Comparison of ENCODE assay signal across 1 cellular context in genomic region chr5:91383027-91383955, GRCh38.
TF ChIP-seq lines count a peak whose summit lies in the region.

A gene with protein sequence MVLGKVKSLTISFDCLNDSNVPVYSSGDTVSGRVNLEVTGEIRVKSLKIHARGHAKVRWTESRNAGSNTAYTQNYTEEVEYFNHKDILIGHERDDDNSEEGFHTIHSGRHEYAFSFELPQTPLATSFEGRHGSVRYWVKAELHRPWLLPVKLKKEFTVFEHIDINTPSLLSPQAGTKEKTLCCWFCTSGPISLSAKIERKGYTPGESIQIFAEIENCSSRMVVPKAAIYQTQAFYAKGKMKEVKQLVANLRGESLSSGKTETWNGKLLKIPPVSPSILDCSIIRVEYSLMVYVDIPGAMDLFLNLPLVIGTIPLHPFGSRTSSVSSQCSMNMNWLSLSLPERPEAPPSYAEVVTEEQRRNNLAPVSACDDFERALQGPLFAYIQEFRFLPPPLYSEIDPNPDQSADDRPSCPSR (minus strand): TSS chr5:91383317. CDS start chr5:91383092, 225 bp downstream.

TF ChIP-seq in K562, 482 proteins besides CTCF, POLR2A, EP300 and RAD21 (continued from another document and continues in another):
- TF ChIP-seq, protein P1, sequence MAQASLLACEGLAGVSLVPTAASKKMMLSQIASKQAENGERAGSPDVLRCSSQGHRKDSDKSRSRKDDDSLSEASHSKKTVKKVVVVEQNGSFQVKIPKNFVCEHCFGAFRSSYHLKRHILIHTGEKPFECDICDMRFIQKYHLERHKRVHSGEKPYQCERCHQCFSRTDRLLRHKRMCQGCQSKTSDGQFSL (CRISPR knock-in tag; IDR thresholded peaks at IDR 0.05), result no peak
- TF ChIP-seq, protein P1 (tag; IDR thresholded peaks at IDR 0.05), result no peak; a peak in 1 of 4 replicates
- TF ChIP-seq ELF4 (CRISPR knock-in tag; IDR thresholded peaks at IDR 0.05), result peak; percentile 49; the same call in 1 of the 2 replicates
- no peak for TF ChIP-seq CHD4 (IDR thresholded peaks at IDR 0.05; ENCODE audit: insufficient read depth, insufficient replicate concordance, low read depth, low read length, poor library complexity, severe bottlenecking)
- 0 out of 2 replicates have a peak, but pooled peaks have one; percentile 14 for TF ChIP-seq MEF2A (IDR thresholded peaks at IDR 0.05; ENCODE audit: control insufficient read depth, low read depth, low read length)
- no peak for TF ChIP-seq PRMT5 (CRISPR knock-in tag; IDR thresholded peaks at IDR 0.05)
- peak; percentile 72 for TF ChIP-seq BRD9 (IDR thresholded peaks at IDR 0.05; ENCODE audit: low read depth, partially characterized antibody)
- TF ChIP-seq MXI1 (IDR thresholded peaks at IDR 0.05; ENCODE audit: low read depth, low read length), result no peak
- TF ChIP-seq, protein P2, sequence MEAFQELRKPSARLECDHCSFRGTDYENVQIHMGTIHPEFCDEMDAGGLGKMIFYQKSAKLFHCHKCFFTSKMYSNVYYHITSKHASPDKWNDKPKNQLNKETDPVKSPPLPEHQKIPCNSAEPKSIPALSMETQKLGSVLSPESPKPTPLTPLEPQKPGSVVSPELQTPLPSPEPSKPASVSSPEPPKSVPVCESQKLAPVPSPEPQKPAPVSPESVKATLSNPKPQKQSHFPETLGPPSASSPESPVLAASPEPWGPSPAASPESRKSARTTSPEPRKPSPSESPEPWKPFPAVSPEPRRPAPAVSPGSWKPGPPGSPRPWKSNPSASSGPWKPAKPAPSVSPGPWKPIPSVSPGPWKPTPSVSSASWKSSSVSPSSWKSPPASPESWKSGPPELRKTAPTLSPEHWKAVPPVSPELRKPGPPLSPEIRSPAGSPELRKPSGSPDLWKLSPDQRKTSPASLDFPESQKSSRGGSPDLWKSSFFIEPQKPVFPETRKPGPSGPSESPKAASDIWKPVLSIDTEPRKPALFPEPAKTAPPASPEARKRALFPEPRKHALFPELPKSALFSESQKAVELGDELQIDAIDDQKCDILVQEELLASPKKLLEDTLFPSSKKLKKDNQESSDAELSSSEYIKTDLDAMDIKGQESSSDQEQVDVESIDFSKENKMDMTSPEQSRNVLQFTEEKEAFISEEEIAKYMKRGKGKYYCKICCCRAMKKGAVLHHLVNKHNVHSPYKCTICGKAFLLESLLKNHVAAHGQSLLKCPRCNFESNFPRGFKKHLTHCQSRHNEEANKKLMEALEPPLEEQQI (IDR thresholded peaks at IDR 0.05), result peak; percentile 39; the same call in 1 of the 2 replicates
- TF ChIP-seq HNRNPK (IDR thresholded peaks at IDR 0.05; ENCODE audit: low read depth, low read length, poor library complexity, severe bottlenecking), result no peak
- no peak for TF ChIP-seq ASH1L (IDR thresholded peaks at IDR 0.05; ENCODE audit: borderline replicate concordance, low read depth, partially characterized antibody)
- TF ChIP-seq JUNB (CRISPR knock-in tag; conservative IDR thresholded peaks at IDR 0.05), result 0 out of 2 replicates have a peak, but pooled peaks have one; percentile 50
- TF ChIP-seq, protein P3, sequence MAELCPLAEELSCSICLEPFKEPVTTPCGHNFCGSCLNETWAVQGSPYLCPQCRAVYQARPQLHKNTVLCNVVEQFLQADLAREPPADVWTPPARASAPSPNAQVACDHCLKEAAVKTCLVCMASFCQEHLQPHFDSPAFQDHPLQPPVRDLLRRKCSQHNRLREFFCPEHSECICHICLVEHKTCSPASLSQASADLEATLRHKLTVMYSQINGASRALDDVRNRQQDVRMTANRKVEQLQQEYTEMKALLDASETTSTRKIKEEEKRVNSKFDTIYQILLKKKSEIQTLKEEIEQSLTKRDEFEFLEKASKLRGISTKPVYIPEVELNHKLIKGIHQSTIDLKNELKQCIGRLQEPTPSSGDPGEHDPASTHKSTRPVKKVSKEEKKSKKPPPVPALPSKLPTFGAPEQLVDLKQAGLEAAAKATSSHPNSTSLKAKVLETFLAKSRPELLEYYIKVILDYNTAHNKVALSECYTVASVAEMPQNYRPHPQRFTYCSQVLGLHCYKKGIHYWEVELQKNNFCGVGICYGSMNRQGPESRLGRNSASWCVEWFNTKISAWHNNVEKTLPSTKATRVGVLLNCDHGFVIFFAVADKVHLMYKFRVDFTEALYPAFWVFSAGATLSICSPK (IDR thresholded peaks at IDR 0.05; ENCODE audit: borderline replicate concordance), result 0 out of 2 replicates have a peak, but pooled peaks have one; percentile 22
- TF ChIP-seq ZNF561 (CRISPR knock-in tag; conservative IDR thresholded peaks at IDR 0.05), result no peak
- TF ChIP-seq HEY1 (CRISPR knock-in tag; IDR thresholded peaks at IDR 0.05; ENCODE audit: borderline replicate concordance), result peak; percentile 68; the same call in 1 of the 2 replicates
- TF ChIP-seq, protein P4, sequence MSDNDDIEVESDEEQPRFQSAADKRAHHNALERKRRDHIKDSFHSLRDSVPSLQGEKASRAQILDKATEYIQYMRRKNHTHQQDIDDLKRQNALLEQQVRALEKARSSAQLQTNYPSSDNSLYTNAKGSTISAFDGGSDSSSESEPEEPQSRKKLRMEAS (CRISPR knock-in tag; IDR thresholded peaks at IDR 0.05), result peak; percentile 62
- peak in 1 of 2 experiments; percentile 35; a peak in 3 of 4 replicates for TF ChIP-seq FOXK2 (conservative IDR thresholded peaks at IDR 0.05 in 1 of 2, IDR thresholded peaks at IDR 0.05 in 1 of 2; ENCODE audit: low read depth in 2 of 2)
- no peak for TF ChIP-seq ZNF785 (CRISPR knock-in tag; IDR thresholded peaks at IDR 0.05)
- TF ChIP-seq, protein P5, sequence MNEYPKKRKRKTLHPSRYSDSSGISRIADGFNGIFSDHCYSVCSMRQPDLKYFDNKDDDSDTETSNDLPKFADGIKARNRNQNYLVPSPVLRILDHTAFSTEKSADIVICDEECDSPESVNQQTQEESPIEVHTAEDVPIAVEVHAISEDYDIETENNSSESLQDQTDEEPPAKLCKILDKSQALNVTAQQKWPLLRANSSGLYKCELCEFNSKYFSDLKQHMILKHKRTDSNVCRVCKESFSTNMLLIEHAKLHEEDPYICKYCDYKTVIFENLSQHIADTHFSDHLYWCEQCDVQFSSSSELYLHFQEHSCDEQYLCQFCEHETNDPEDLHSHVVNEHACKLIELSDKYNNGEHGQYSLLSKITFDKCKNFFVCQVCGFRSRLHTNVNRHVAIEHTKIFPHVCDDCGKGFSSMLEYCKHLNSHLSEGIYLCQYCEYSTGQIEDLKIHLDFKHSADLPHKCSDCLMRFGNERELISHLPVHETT (CRISPR knock-in tag; conservative IDR thresholded peaks at IDR 0.05 in 1 of 2, IDR thresholded peaks at IDR 0.05 in 1 of 2), result peak in 1 of 2 experiments; percentile 94; a peak in 2 of 4 replicates
- TF ChIP-seq KHSRP (IDR thresholded peaks at IDR 0.05), result no peak
- peak; percentile 79 for TF ChIP-seq EP400 (IDR thresholded peaks at IDR 0.05)
- TF ChIP-seq SRSF1 (IDR thresholded peaks at IDR 0.05; ENCODE audit: low read depth, low read length), result no peak
- TF ChIP-seq ZNF277 (CRISPR knock-in tag; IDR thresholded peaks at IDR 0.05; ENCODE audit: borderline replicate concordance), result no peak
- no peak for TF ChIP-seq ADNP (tag; IDR thresholded peaks at IDR 0.05)
- 0 out of 4 replicates have a peak, but pooled peaks of 1 of the 2 experiments have one; percentile 13 for TF ChIP-seq TRIM24 (IDR thresholded peaks at IDR 0.05)
- TF ChIP-seq HNRNPUL1 (IDR thresholded peaks at IDR 0.05; ENCODE audit: low read length), result no peak
- TF ChIP-seq, protein P6, sequence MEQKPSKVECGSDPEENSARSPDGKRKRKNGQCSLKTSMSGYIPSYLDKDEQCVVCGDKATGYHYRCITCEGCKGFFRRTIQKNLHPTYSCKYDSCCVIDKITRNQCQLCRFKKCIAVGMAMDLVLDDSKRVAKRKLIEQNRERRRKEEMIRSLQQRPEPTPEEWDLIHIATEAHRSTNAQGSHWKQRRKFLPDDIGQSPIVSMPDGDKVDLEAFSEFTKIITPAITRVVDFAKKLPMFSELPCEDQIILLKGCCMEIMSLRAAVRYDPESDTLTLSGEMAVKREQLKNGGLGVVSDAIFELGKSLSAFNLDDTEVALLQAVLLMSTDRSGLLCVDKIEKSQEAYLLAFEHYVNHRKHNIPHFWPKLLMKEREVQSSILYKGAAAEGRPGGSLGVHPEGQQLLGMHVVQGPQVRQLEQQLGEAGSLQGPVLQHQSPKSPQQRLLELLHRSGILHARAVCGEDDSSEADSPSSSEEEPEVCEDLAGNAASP (IDR thresholded peaks at IDR 0.05), result no peak
- no peak for TF ChIP-seq SMARCB1 (IDR thresholded peaks at IDR 0.05; ENCODE audit: insufficient read length, low read depth)
- TF ChIP-seq ZNF347 (CRISPR knock-in tag; IDR thresholded peaks at IDR 0.05; ENCODE audit: low read depth), result no peak
- no peak for TF ChIP-seq NELFE (IDR thresholded peaks at IDR 0.05; ENCODE audit: insufficient read depth, insufficient read length)
- TF ChIP-seq ZNF3 (CRISPR knock-in tag; IDR thresholded peaks at IDR 0.05), result no peak
- TF ChIP-seq ZNF232 (CRISPR knock-in tag; IDR thresholded peaks at IDR 0.05), result 0 out of 2 replicates have a peak, but pooled peaks have one; percentile 10
- TF ChIP-seq, protein P7, sequence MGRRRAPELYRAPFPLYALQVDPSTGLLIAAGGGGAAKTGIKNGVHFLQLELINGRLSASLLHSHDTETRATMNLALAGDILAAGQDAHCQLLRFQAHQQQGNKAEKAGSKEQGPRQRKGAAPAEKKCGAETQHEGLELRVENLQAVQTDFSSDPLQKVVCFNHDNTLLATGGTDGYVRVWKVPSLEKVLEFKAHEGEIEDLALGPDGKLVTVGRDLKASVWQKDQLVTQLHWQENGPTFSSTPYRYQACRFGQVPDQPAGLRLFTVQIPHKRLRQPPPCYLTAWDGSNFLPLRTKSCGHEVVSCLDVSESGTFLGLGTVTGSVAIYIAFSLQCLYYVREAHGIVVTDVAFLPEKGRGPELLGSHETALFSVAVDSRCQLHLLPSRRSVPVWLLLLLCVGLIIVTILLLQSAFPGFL (CRISPR knock-in tag; IDR thresholded peaks at IDR 0.05), result no peak
- TF ChIP-seq PTTG1 (tag; IDR thresholded peaks at IDR 0.05; ENCODE audit: low read depth), result no peak
- TF ChIP-seq ZNF589 (CRISPR knock-in tag; IDR thresholded peaks at IDR 0.05; ENCODE audit: low read depth), result peak; percentile 52; the same call in 1 of the 2 replicates
- TF ChIP-seq, protein P8, sequence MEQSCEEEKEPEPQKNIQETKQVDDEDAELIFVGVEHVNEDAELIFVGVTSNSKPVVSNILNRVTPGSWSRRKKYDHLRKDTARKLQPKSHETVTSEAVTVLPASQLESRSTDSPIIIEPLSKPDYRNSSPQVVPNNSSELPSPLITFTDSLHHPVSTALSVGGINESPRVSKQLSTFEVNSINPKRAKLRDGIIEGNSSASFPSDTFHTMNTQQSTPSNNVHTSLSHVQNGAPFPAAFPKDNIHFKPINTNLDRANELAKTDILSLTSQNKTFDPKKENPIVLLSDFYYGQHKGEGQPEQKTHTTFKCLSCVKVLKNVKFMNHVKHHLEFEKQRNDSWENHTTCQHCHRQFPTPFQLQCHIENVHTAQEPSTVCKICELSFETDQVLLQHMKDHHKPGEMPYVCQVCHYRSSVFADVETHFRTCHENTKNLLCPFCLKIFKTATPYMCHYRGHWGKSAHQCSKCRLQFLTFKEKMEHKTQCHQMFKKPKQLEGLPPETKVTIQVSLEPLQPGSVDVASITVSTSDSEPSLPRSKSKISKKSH (CRISPR knock-in tag; IDR thresholded peaks at IDR 0.05), result no peak
- TF ChIP-seq CHD1 (IDR thresholded peaks at IDR 0.05; ENCODE audit: low read length), result no peak
- TF ChIP-seq, protein P9, sequence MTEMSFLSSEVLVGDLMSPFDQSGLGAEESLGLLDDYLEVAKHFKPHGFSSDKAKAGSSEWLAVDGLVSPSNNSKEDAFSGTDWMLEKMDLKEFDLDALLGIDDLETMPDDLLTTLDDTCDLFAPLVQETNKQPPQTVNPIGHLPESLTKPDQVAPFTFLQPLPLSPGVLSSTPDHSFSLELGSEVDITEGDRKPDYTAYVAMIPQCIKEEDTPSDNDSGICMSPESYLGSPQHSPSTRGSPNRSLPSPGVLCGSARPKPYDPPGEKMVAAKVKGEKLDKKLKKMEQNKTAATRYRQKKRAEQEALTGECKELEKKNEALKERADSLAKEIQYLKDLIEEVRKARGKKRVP (CRISPR knock-in tag; IDR thresholded peaks at IDR 0.05), result 0 out of 2 replicates have a peak, but pooled peaks have one; percentile 9
- TF ChIP-seq, protein P10, sequence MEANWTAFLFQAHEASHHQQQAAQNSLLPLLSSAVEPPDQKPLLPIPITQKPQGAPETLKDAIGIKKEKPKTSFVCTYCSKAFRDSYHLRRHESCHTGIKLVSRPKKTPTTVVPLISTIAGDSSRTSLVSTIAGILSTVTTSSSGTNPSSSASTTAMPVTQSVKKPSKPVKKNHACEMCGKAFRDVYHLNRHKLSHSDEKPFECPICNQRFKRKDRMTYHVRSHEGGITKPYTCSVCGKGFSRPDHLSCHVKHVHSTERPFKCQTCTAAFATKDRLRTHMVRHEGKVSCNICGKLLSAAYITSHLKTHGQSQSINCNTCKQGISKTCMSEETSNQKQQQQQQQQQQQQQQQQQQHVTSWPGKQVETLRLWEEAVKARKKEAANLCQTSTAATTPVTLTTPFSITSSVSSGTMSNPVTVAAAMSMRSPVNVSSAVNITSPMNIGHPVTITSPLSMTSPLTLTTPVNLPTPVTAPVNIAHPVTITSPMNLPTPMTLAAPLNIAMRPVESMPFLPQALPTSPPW (CRISPR knock-in tag; IDR thresholded peaks at IDR 0.05), result peak; percentile 93
- TF ChIP-seq CREB1 (IDR thresholded peaks at IDR 0.05), result peak; percentile 67
- TF ChIP-seq CREB1 (CRISPR knock-in tag; IDR thresholded peaks at IDR 0.05), result peak; percentile 37; the same call in 1 of the 2 replicates
- no peak for TF ChIP-seq NFXL1 (CRISPR knock-in tag; IDR thresholded peaks at IDR 0.05)
